In genomic region chr19:37304190-37304883, GRCh38 we compare ENCODE assay signal across 10 cellular contexts.
DNase-seq lines count a peak whose midpoint lies in the region; ATAC-seq, FAIRE-seq and TF ChIP-seq lines count a peak whose summit lies in the region.
"Had no signal": no experiment of that assay in that cellular context is flagged by ENCODE, and none has a peak within 500 bp of the region (broad histone marks: within the 10 kb centered on the region; RNA-seq: fewer than 3 reads in every experiment).

No MANE protein-coding gene starts in this region.

- H3K18ac ChIP-seq in H1 (ENCODE audit: extremely low read depth, low read length): peak overlapping the region; percentile 24; the same call in 1 of the 2 replicates

- WGBS in H1 (ENCODE audit: extremely low coverage in 1 of 2, insufficient coverage in 1 of 2, insufficient read length in 1 of 2, insufficient replicate concordance in 2 of 2, low coverage in 1 of 2, low lambda C conversion rate in 2 of 2, missing lambda C conversion rate in 1 of 2), 2 experiments: 85% methylated on average over 32 of the region's 44 CpGs; no CpG with 5 or more reads in 1 of the 2 experiments
- 82 to 84% methylated on average over 15 to 35 of the region's 44 CpGs for WGBS in mesodermal cell (ENCODE audit: insufficient coverage in 2 of 2), 2 experiments
- 30 to 57% methylated on average over 39 to 44 of the region's 44 CpGs for WGBS in tibial nerve, 2 donors

- no peak overlapping the region for H3K27ac Mint-ChIP-seq in activated T-cell treated with anti-CD3 and anti-CD28 coated beads, Interleukin-2, amount 50 U/mL, for 24 hours

- no peak overlapping the region for H3K4ac ChIP-seq in H1 (replicated peaks; ENCODE audit: insufficient read length, low read depth, low read length)

- H3K56ac ChIP-seq in H1 (replicated peaks; ENCODE audit: insufficient read length, low read depth, low read length): no peak overlapping the region

- ATAC-seq in GM19351 (IDR thresholded peaks at IDR 0.05; ENCODE audit: unreplicated experiment): no peak

- peaks cover 10% of the 10 kb centered on the region for H3K23me2 ChIP-seq in H1 (ENCODE audit: low read depth, low read length)

- H3K9me3 ChIP-seq in H1 (ENCODE audit: insufficient read depth in 2 of 2, low read depth in 1 of 2, low read length in 1 of 2): peaks cover 45 to 48% of the 10 kb centered on the region in 2 experiments
- H3K9me3 ChIP-seq in mesodermal cell (ENCODE audit: control insufficient read depth, low read length): peaks cover 35% of the 10 kb centered on the region
- peaks cover 0 to 36% (median 0%) of the 10 kb centered on the region in 4 donors for H3K9me3 ChIP-seq in tibial nerve

- CTCF ChIA-PET in H1 (lab: Charles Lee; ENCODE audit: partially characterized antibody): interaction anchor here (0.6 kb wide), 1 partner anchor 61 kb away, joined by 3 read pairs; no protein-coding TSS in a partner anchor

- H3K36me3 ChIP-seq in H1 (ENCODE audit: control insufficient read depth in 2 of 4, insufficient read depth in 4 of 4, low read length in 3 of 4) (no peaks in the 10 kb centered on the region), mesodermal cell (ENCODE audit: control insufficient read depth, insufficient read depth, low read length) (no peaks in the 10 kb centered on the region), tibial nerve (no peaks in the 10 kb centered on the region)
- H3K36me3 ChIP-seq: BLaER1 had no signal

- no peaks in the 10 kb centered on the region for H3K79me2 ChIP-seq in H1 (ENCODE audit: control insufficient read depth in 1 of 2, insufficient read depth in 2 of 2, low read length in 2 of 2)

- peak overlapping the region; percentile 48 for H3K4me3 Mint-ChIP-seq in activated T-cell treated with anti-CD3 and anti-CD28 coated beads, Interleukin-2, amount 50 U/mL, for 24 hours
- H3K4me3 Mint-ChIP-seq: activated naive CD4-positive, alpha-beta T cell treated with anti-CD3 and anti-CD28 coated beads, Interleukin-2, amount 50 U/mL, for 24 hours had no signal

- H3K4me2 ChIP-seq in H1 (ENCODE audit: insufficient read depth in 1 of 2, low read depth in 2 of 2, low read length in 2 of 2): peak overlapping the region in 1 of 2 experiments; percentile 90; a peak in 2 of 4 replicates
- H3K4me2 ChIP-seq: BLaER1 had no signal

- H3K27me3 Mint-ChIP-seq in activated T-cell treated with anti-CD3 and anti-CD28 coated beads, Interleukin-2, amount 50 U/mL, for 24 hours: peaks cover 13% of the 10 kb centered on the region
- H3K27me3 Mint-ChIP-seq: activated naive CD4-positive, alpha-beta T cell treated with anti-CD3 and anti-CD28 coated beads, Interleukin-2, amount 50 U/mL, for 24 hours had no signal

- no peak for FAIRE-seq in H1 (lab: Jason Lieb, UNC)

- H2BK20ac ChIP-seq in H1 (ENCODE audit: low read length): no peak overlapping the region

- H3K27me3 ChIP-seq in H1 (replicated peaks in 1 of 4; ENCODE audit: control insufficient read depth in 3 of 4, extremely low read depth in 1 of 4, insufficient read depth in 3 of 4, low read length in 3 of 4) (no peaks in the 10 kb centered on the region), tibial nerve (no peaks in the 10 kb centered on the region)
- H3K27me3 ChIP-seq: BLaER1 had no signal

- H2AFZ ChIP-seq in H1 (ENCODE audit: low read length): no peak overlapping the region

- H3K4me3 ChIP-seq in H1 (ENCODE audit: extremely low read depth in 1 of 4, insufficient read depth in 2 of 4, low read depth in 3 of 4, low read length in 4 of 4): peak overlapping the region in 1 of 4 experiments; percentile 81; a peak in 2 of 8 replicates
- H3K4me3 ChIP-seq in mesodermal cell (ENCODE audit: extremely low read depth, insufficient read depth, low read length, poor library complexity, severe bottlenecking): peak overlapping the region; percentile 21
- peak overlapping the region in 3 of 4 donors; percentile 8 to 41 (median 12) for H3K4me3 ChIP-seq in tibial nerve
- H3K4me3 ChIP-seq: BLaER1 had no signal

- no peak for TF ChIP-seq RAD21 in H1 (IDR thresholded peaks at IDR 0.05 in 1 of 2, conservative IDR thresholded peaks at IDR 0.05 in 1 of 2; ENCODE audit: low read depth in 2 of 2, low read length in 2 of 2)

- no peak overlapping the region for H4K5ac ChIP-seq in H1 (ENCODE audit: insufficient read length, low read depth, low read length)

- no peak for DNase-seq in activated T-cell treated with anti-CD3 and anti-CD28 coated beads, Interleukin-2, amount 50 U/mL, for 24 hours
- no peak for DNase-seq in activated T-cell treated with anti-CD3 and anti-CD28 coated beads, Interleukin-2, amount 50 U/mL, for 1 hour
- no peak for DNase-seq in H1 (ENCODE audit: low read depth in 1 of 2, low spot score in 2 of 2)
- no peak for DNase-seq in tibial nerve (ENCODE audit: low spot score in 2 of 2)
- no peak for DNase-seq in activated CD4-positive, alpha-beta T cell treated with anti-CD3 and anti-CD28 coated beads for 4 hours
- DNase-seq in NK-92 treated with Interleukin-12 subunit alpha and Interleukin-12 subunit beta, amount 100 ng/mL, for 24 hours (lab: John Stamatoyannopoulos, UW): no peak

- no peak overlapping the region for H2BK12ac ChIP-seq in H1 (ENCODE audit: low read depth, low read length)

- peaks cover 16% of the 10 kb centered on the region for H3K9me3 Mint-ChIP-seq in activated T-cell treated with anti-CD3 and anti-CD28 coated beads, Interleukin-2, amount 50 U/mL, for 24 hours

- H3K23ac ChIP-seq in H1 (ENCODE audit: insufficient read length): no peak overlapping the region

- TF ChIP-seq POLR2A in H1 (IDR thresholded peaks at IDR 0.05; ENCODE audit: control extremely low read depth in 1 of 2, low read depth in 2 of 2, low read length in 2 of 2) (no peak), tibial nerve (IDR thresholded peaks at IDR 0.05) (no peak)

- H2BK15ac ChIP-seq in H1 (ENCODE audit: low read length): 0 out of 2 replicates have a peak overlapping the region, but pooled peaks have one; percentile 29

- peak overlapping the region in 1 of 4 experiments; percentile 48; a peak in 1 of 7 replicates for H3K9ac ChIP-seq in H1 (replicated peaks in 1 of 4; ENCODE audit: extremely low read depth in 1 of 4, low read depth in 3 of 4, low read length in 3 of 4)
- H3K9ac ChIP-seq: BLaER1 had no signal

- H3K27ac ChIP-seq in H1 (ENCODE audit: low read depth, low read length): no peak overlapping the region
- H3K27ac ChIP-seq in mesodermal cell (ENCODE audit: low read depth, low read length, severe bottlenecking): no peak overlapping the region
- H3K27ac ChIP-seq in tibial nerve: no peak overlapping the region
- H3K27ac ChIP-seq: BLaER1 had no signal

- TF ChIP-seq CTCF in H1 (IDR thresholded peaks at IDR 0.05; ENCODE audit: control extremely low read depth in 1 of 3, insufficient read depth in 1 of 3, low read depth in 1 of 3, low read length in 3 of 3): no peak
- no peak for TF ChIP-seq CTCF in tibial nerve (IDR thresholded peaks at IDR 0.05)

- H3K14ac ChIP-seq in H1 (ENCODE audit: insufficient read length): no peak overlapping the region

- POLR2A ChIA-PET in H1 (lab: Charles Lee; ENCODE audit: partially characterized antibody): interaction anchor here (0.6 to 0.9 kb wide), 4 partner anchors 13 to 167 kb away, joined by 3 to 4 read pairs (median 3); partner anchors contain the start of gene ZNF527

- H4K91ac ChIP-seq in H1 (replicated peaks; ENCODE audit: insufficient read length, low read length): no peak overlapping the region

- no peaks in the 10 kb centered on the region for H3K4me1 Mint-ChIP-seq in activated T-cell treated with anti-CD3 and anti-CD28 coated beads, Interleukin-2, amount 50 U/mL, for 24 hours (ENCODE audit: low read depth)
- H3K4me1 Mint-ChIP-seq: activated naive CD4-positive, alpha-beta T cell treated with anti-CD3 and anti-CD28 coated beads, Interleukin-2, amount 50 U/mL, for 24 hours had no signal

- H4K8ac ChIP-seq in H1 (ENCODE audit: extremely low read depth, insufficient read depth, low read length): peak overlapping the region; percentile 96

- H2AK5ac ChIP-seq in H1 (ENCODE audit: low read depth, low read length): no peak overlapping the region; the same call in 1 of the 2 replicates

- H3K4me1 ChIP-seq in H1 (replicated peaks in 1 of 4; ENCODE audit: control insufficient read depth in 3 of 4, insufficient read depth in 4 of 4, low read length in 3 of 4) (peaks cover 0 to 5% (median 0%) of the 10 kb centered on the region in 4 experiments; a peak in 1 of 7 replicates), mesodermal cell (ENCODE audit: control insufficient read depth, insufficient read depth, low read length, poor library complexity, severe bottlenecking) (no peaks in the 10 kb centered on the region), tibial nerve (no peaks in the 10 kb centered on the region)
- H3K4me1 ChIP-seq: BLaER1 had no signal

- H2BK5ac ChIP-seq in H1 (ENCODE audit: low read depth, low read length): 0 out of 2 replicates have a peak overlapping the region, but pooled peaks have one; percentile 44

- no peak overlapping the region for H2BK120ac ChIP-seq in H1 (replicated peaks; ENCODE audit: low read depth, low read length)

- H3K36me3 Mint-ChIP-seq in activated T-cell treated with anti-CD3 and anti-CD28 coated beads, Interleukin-2, amount 50 U/mL, for 24 hours (ENCODE audit: low read depth): peaks cover 8% of the 10 kb centered on the region
- H3K36me3 Mint-ChIP-seq: activated naive CD4-positive, alpha-beta T cell treated with anti-CD3 and anti-CD28 coated beads, Interleukin-2, amount 50 U/mL, for 24 hours had no signal

- H4K20me1 ChIP-seq in H1 (replicated peaks in 1 of 2; ENCODE audit: control insufficient read depth in 1 of 2, insufficient read depth in 2 of 2, low read length in 2 of 2): no peaks in the 10 kb centered on the region
- H4K20me1 ChIP-seq: BLaER1 had no signal

- TF ChIP-seq EP300 in H1 (IDR thresholded peaks at IDR 0.05; ENCODE audit: borderline replicate concordance in 1 of 2, low read depth in 2 of 2, low read length in 2 of 2) (no peak), tibial nerve (IDR thresholded peaks at IDR 0.05) (no peak)

- H3K79me1 ChIP-seq in H1 (ENCODE audit: low read depth, low read length): no peaks in the 10 kb centered on the region

TF ChIP-seq in H1, 55 proteins besides CTCF, POLR2A, EP300 and RAD21 (continues in another document):
- TF ChIP-seq GABPA (IDR thresholded peaks at IDR 0.05; ENCODE audit: borderline replicate concordance, insufficient read depth, low read length) (no peak), EGR1 (IDR thresholded peaks at IDR 0.05; ENCODE audit: borderline replicate concordance, low read depth, low read length) (no peak), SUZ12 (IDR thresholded peaks at IDR 0.05; ENCODE audit: low read length) (no peak), PHF8 (conservative IDR thresholded peaks at IDR 0.05; ENCODE audit: low read depth, low read length) (no peak), SIRT6 (IDR thresholded peaks at IDR 0.05; ENCODE audit: low read length) (no peak), CHD1 (IDR thresholded peaks at IDR 0.05; ENCODE audit: low read depth, low read length) (no peak), SRF (IDR thresholded peaks at IDR 0.05; ENCODE audit: low read depth, low read length) (no peak), HDAC2 (IDR thresholded peaks at IDR 0.05; ENCODE audit: borderline replicate concordance in 1 of 2, low read depth in 2 of 2, low read length in 2 of 2) (no peak), SAP30 (IDR thresholded peaks at IDR 0.05; ENCODE audit: insufficient read depth, insufficient replicate concordance, low read length) (no peak), TEAD4 (IDR thresholded peaks at IDR 0.05; ENCODE audit: low read depth, low read length) (no peak), YY1 (IDR thresholded peaks at IDR 0.05; ENCODE audit: low read depth, low read length) (no peak)
